Comparison of ENCODE assay signal across 9 cellular contexts in genomic region chr9:129490583-129491485, GRCh38.
A peak's percentile ranks its signal among the peaks of the same experiment; 100 is the strongest.
DNase-seq lines count a peak whose midpoint lies in the region; ATAC-seq and TF ChIP-seq lines count a peak whose summit lies in the region.
"Had no signal": no experiment of that assay in that cellular context is flagged by ENCODE, and none has a peak within 500 bp of the region (broad histone marks: within the 10 kb centered on the region; RNA-seq: fewer than 3 reads in every experiment).

No MANE protein-coding gene starts in this region.

- H3K56ac ChIP-seq in IMR-90 (ENCODE audit: extremely low read depth, insufficient read depth, low read length) = peak overlapping the region; percentile 98; the same call in 1 of the 2 replicates

- H3K9ac ChIP-seq in IMR-90 (ENCODE audit: low read depth, low read length) = peak overlapping the region; percentile 76

- TF ChIP-seq CTCF in IMR-90 (conservative IDR thresholded peaks at IDR 0.05; ENCODE audit: low read depth, low read length) = no peak

- H3K18ac ChIP-seq in IMR-90 (ENCODE audit: low read depth, low read length) = peak overlapping the region; percentile 99

- H3K27me3 ChIP-seq in IMR-90 (ENCODE audit: control insufficient read depth, insufficient read depth, low read length) = no peaks in the 10 kb centered on the region

- H2BK120ac ChIP-seq in IMR-90 (ENCODE audit: low read depth, low read length) = peak overlapping the region; percentile 100

- no peaks in the 10 kb centered on the region for H3K9me3 Mint-ChIP-seq in activated naive CD8-positive, alpha-beta T cell treated with anti-CD3 and anti-CD28 coated beads, Interleukin-2, amount 50 U/mL, for 24 hours
- H3K9me3 Mint-ChIP-seq in stimulated activated effector memory CD8-positive, alpha-beta T cell treated with anti-CD3 and anti-CD28 coated beads, Interleukin-12 subunit alpha, Interleukin-12 subunit beta, amount 100 ng/mL, for 72 hours = no peaks in the 10 kb centered on the region

- H3K27ac ChIP-seq in IMR-90 (ENCODE audit: insufficient read depth, low read length) = peak overlapping the region; percentile 99

- dilution Hi-C loops in IMR-90 (cut with HindIII; ENCODE audit: low sequenced_read_pairs, unreplicated experiment) = no loop called here

- DNase-seq in IMR-90 (no peak), kidney tubule cell (ENCODE audit: low spot score) (peak; percentile 35), Ammon's horn (ENCODE audit: low spot score) (no peak), NCI-H510A treated with DMSO at 0.1 percent for 48 hours (lab: John Stamatoyannopoulos, UW) (no peak), KG1 (lab: John Stamatoyannopoulos, UW) (no peak)
- no peak for DNase-seq in activated naive CD8-positive, alpha-beta T cell treated with anti-CD3 and anti-CD28 coated beads, Interleukin-2, amount 50 U/mL, for 24 hours
- no peak for DNase-seq in stimulated activated effector memory CD8-positive, alpha-beta T cell treated with anti-CD3 and anti-CD28 coated beads, Interleukin-12 subunit alpha, Interleukin-12 subunit beta, amount 100 ng/mL, for 72 hours (ENCODE audit: low spot score in 2 of 2)
- DNase-seq: NCI-H1092 had no signal

- H3K4me3 ChIP-seq in IMR-90 (ENCODE audit: insufficient read depth, low read depth, low read length) = no peak overlapping the region

- H3K36me3 ChIP-seq in IMR-90 (ENCODE audit: control insufficient read depth, insufficient read depth, low read length) = peaks cover 2% of the 10 kb centered on the region; the same call in 1 of the 2 replicates

- H2BK20ac ChIP-seq in IMR-90 (ENCODE audit: low read depth, low read length) = peak overlapping the region; percentile 86

- H4K20me1 ChIP-seq in IMR-90 (ENCODE audit: insufficient read depth, low read length) = no peaks in the 10 kb centered on the region; the same call in 1 of the 2 replicates

- in situ Hi-C loops in IMR-90 (cut with MboI; ENCODE audit: low sequenced_read_pairs) = no loop called here

- H3K4me3 Mint-ChIP-seq in activated naive CD8-positive, alpha-beta T cell treated with anti-CD3 and anti-CD28 coated beads, Interleukin-2, amount 50 U/mL, for 24 hours = peak overlapping the region; percentile 91
- peak overlapping the region; percentile 88 for H3K4me3 Mint-ChIP-seq in stimulated activated effector memory CD8-positive, alpha-beta T cell treated with anti-CD3 and anti-CD28 coated beads, Interleukin-12 subunit alpha, Interleukin-12 subunit beta, amount 100 ng/mL, for 72 hours

- H3K4me1 ChIP-seq in IMR-90 (ENCODE audit: control insufficient read depth, insufficient read depth, low read length) = peaks cover 58% of the 10 kb centered on the region

- BruUV-seq in IMR-90 (replicated peaks; lab: Mats Ljungman, UMichigan) = no TSS peak

- H2AK9ac ChIP-seq in IMR-90 (replicated peaks; ENCODE audit: low read depth, low read length, poor library complexity) = peak overlapping the region; percentile 98

- peak overlapping the region; percentile 100 for H3K4ac ChIP-seq in IMR-90 (ENCODE audit: low read depth, low read length)

- peaks cover 57% of the 10 kb centered on the region for H3K4me1 Mint-ChIP-seq in activated naive CD8-positive, alpha-beta T cell treated with anti-CD3 and anti-CD28 coated beads, Interleukin-2, amount 50 U/mL, for 24 hours
- H3K4me1 Mint-ChIP-seq in stimulated activated effector memory CD8-positive, alpha-beta T cell treated with anti-CD3 and anti-CD28 coated beads, Interleukin-12 subunit alpha, Interleukin-12 subunit beta, amount 100 ng/mL, for 72 hours = peaks cover 67% of the 10 kb centered on the region

- peak overlapping the region; percentile 96 for H3K27ac Mint-ChIP-seq in activated naive CD8-positive, alpha-beta T cell treated with anti-CD3 and anti-CD28 coated beads, Interleukin-2, amount 50 U/mL, for 24 hours
- H3K27ac Mint-ChIP-seq in stimulated activated effector memory CD8-positive, alpha-beta T cell treated with anti-CD3 and anti-CD28 coated beads, Interleukin-12 subunit alpha, Interleukin-12 subunit beta, amount 100 ng/mL, for 72 hours = peak overlapping the region; percentile 96

- H2AFZ ChIP-seq in IMR-90 (replicated peaks; ENCODE audit: low read length, poor library complexity) = peak overlapping the region; percentile 77

- intact Hi-C loops in IMR-90 (cut with micrococcal nuclease) = no loop called here

- peak overlapping the region; percentile 100 for H4K91ac ChIP-seq in IMR-90 (ENCODE audit: insufficient read depth, low read depth, low read length)

- H3K36me3 Mint-ChIP-seq in activated naive CD8-positive, alpha-beta T cell treated with anti-CD3 and anti-CD28 coated beads, Interleukin-2, amount 50 U/mL, for 24 hours (ENCODE audit: low read depth) = peaks cover 26% of the 10 kb centered on the region
- peaks cover 53% of the 10 kb centered on the region for H3K36me3 Mint-ChIP-seq in stimulated activated effector memory CD8-positive, alpha-beta T cell treated with anti-CD3 and anti-CD28 coated beads, Interleukin-12 subunit alpha, Interleukin-12 subunit beta, amount 100 ng/mL, for 72 hours

- no peak for TF ChIP-seq RAD21 in IMR-90 (IDR thresholded peaks at IDR 0.05; ENCODE audit: low read length)

- no peaks in the 10 kb centered on the region for H3K9me3 ChIP-seq in IMR-90 (ENCODE audit: control insufficient read depth, insufficient read depth, low read length)

- no peak for ATAC-seq in IMR-90 (ENCODE audit: low read depth)
- no peak for ATAC-seq in activated naive CD8-positive, alpha-beta T cell treated with anti-CD3 and anti-CD28 coated beads, Interleukin-2, amount 50 U/mL, for 24 hours
- ATAC-seq in stimulated activated effector memory CD8-positive, alpha-beta T cell treated with anti-CD3 and anti-CD28 coated beads, Interleukin-12 subunit alpha, Interleukin-12 subunit beta, amount 100 ng/mL, for 72 hours = no peak
- no peak for ATAC-seq in GM18867 (IDR thresholded peaks at IDR 0.05; ENCODE audit: unreplicated experiment)

- H3K9me1 ChIP-seq in IMR-90 (ENCODE audit: insufficient read depth, low read length) = peaks cover 20% of the 10 kb centered on the region

- H3K79me1 ChIP-seq in IMR-90 (ENCODE audit: low read depth in 1 of 2, low read length in 2 of 2) = peaks cover 13 to 70% of the 10 kb centered on the region in 2 experiments

- peak overlapping the region; percentile 99 to 100 for H4K8ac ChIP-seq in IMR-90 (ENCODE audit: low read depth in 2 of 2, low read length in 2 of 2)

- CTCF ChIA-PET in IMR-90 (lab: Yijun Ruan, JAX) = interaction anchor here (0.5 kb wide), 1 partner anchor 15 kb away, joined by 9 read pairs; no protein-coding TSS in a partner anchor

- WGBS in IMR-90 (ENCODE audit: extremely low coverage in 2 of 2, insufficient read length in 1 of 2), 2 experiments = 21% methylated on average over 3 of the region's 11 CpGs; no CpG with 5 or more reads in 1 of the 2 experiments

- H2BK5ac ChIP-seq in IMR-90 (ENCODE audit: low read depth, low read length, poor library complexity, severe bottlenecking) = peak overlapping the region; percentile 99

- peak overlapping the region; percentile 65 for H4K5ac ChIP-seq in IMR-90 (ENCODE audit: low read depth, low read length)

- H3K4me2 ChIP-seq in IMR-90 (ENCODE audit: low read depth, low read length) = peak overlapping the region; percentile 88; the same call in 1 of the 2 replicates

- POLR2A ChIA-PET in IMR-90 (lab: Charles Lee; ENCODE audit: unreplicated experiment) = interaction anchor here (0.6 kb wide), 1 partner anchor 28 kb away, joined by 3 read pairs; no protein-coding TSS in a partner anchor

- H2BK15ac ChIP-seq in IMR-90 (ENCODE audit: low read depth, low read length) = peak overlapping the region; percentile 89; the same call in 2 of the 3 replicates

- peak overlapping the region; percentile 99 for H3K23ac ChIP-seq in IMR-90 (ENCODE audit: low read depth, low read length)

- H2AK5ac ChIP-seq in IMR-90 (ENCODE audit: low read depth, low read length) = peak overlapping the region; percentile 100

- TF ChIP-seq POLR2A in IMR-90 (IDR thresholded peaks at IDR 0.05; ENCODE audit: low read depth, low read length) = no peak; the same call in 1 of the 2 replicates

- no peaks in the 10 kb centered on the region for H3K27me3 Mint-ChIP-seq in activated naive CD8-positive, alpha-beta T cell treated with anti-CD3 and anti-CD28 coated beads, Interleukin-2, amount 50 U/mL, for 24 hours

- peak overlapping the region; percentile 99 for H3K14ac ChIP-seq in IMR-90 (replicated peaks; ENCODE audit: low read depth, low read length)

TF ChIP-seq in IMR-90, 13 proteins besides CTCF, POLR2A, EP300 and RAD21:
- peak; percentile 74 for TF ChIP-seq RCOR1 (IDR thresholded peaks at IDR 0.05; ENCODE audit: insufficient replicate concordance, low read length)
- TF ChIP-seq SMC3 (IDR thresholded peaks at IDR 0.05; ENCODE audit: low read depth, low read length) = no peak
